Comparison of ENCODE assay signal across 8 cellular contexts in the genomic region with DNA sequence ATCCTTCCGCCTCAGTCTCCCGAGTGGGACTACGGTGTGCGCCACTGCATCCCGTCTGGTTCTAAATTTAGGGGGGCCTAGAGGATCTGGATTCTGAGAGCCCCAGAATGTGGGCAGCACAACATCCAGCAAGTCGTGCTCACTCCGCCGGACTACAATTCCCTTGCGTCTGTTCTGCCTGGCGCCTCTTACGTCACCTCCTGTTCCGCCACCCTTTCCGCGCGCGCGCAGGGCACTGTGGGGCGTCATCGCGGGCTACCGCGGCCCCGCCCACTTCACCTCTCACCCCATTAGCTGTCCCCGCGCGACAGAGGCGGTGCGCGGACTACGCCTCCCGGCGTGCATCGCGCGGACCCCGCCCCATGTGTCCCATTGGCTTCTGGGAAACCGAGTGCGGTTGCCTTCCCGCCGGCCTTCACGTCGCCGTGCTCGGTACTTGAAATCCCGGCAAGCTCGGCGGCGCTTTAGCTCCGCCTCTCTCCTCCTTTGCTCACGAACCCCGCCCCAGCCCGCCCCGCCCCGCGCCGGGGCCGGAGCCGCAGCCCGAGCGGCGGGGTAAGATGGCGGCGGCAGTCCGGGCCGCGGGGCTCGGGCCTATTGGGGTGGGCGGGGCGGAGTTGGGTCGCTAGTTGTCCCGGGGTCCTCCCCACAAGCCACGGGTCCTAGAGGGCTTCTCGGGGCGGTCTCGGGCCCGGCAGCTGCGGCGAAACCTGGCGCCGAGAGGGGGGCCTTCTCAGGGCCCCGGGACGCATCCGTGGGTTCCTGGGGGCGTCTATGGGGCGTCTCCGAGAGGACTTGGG. TPM values are rescaled to one million over a fixed set of nuclear protein-coding genes. Genes with fewer than 3 reads are reported as not detected.
DNase-seq lines count a peak whose midpoint lies in the region; ATAC-seq lines count a peak whose summit lies in the region.

A gene with protein sequence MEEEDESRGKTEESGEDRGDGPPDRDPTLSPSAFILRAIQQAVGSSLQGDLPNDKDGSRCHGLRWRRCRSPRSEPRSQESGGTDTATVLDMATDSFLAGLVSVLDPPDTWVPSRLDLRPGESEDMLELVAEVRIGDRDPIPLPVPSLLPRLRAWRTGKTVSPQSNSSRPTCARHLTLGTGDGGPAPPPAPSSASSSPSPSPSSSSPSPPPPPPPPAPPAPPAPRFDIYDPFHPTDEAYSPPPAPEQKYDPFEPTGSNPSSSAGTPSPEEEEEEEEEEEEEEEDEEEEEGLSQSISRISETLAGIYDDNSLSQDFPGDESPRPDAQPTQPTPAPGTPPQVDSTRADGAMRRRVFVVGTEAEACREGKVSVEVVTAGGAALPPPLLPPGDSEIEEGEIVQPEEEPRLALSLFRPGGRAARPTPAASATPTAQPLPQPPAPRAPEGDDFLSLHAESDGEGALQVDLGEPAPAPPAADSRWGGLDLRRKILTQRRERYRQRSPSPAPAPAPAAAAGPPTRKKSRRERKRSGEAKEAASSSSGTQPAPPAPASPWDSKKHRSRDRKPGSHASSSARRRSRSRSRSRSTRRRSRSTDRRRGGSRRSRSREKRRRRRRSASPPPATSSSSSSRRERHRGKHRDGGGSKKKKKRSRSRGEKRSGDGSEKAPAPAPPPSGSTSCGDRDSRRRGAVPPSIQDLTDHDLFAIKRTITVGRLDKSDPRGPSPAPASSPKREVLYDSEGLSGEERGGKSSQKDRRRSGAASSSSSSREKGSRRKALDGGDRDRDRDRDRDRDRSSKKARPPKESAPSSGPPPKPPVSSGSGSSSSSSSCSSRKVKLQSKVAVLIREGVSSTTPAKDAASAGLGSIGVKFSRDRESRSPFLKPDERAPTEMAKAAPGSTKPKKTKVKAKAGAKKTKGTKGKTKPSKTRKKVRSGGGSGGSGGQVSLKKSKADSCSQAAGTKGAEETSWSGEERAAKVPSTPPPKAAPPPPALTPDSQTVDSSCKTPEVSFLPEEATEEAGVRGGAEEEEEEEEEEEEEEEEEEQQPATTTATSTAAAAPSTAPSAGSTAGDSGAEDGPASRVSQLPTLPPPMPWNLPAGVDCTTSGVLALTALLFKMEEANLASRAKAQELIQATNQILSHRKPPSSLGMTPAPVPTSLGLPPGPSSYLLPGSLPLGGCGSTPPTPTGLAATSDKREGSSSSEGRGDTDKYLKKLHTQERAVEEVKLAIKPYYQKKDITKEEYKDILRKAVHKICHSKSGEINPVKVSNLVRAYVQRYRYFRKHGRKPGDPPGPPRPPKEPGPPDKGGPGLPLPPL (plus strand): TSS at position 522 of the 800 bp plus-strand sequence. CDS start 2,818 bp downstream, outside the sequence.

- no peaks in the 10 kb centered on the region for H3K9me3 Mint-ChIP-seq in activated naive CD8-positive, alpha-beta T cell (ENCODE audit: low read depth)

- peak within 1 kb of the TSS; percentile 87 for H3K4me3 ChIP-seq in GM08714 (ENCODE audit: low read length)

- peak within 1 kb of the TSS; percentile 97 for H3K4me3 Mint-ChIP-seq in activated naive CD8-positive, alpha-beta T cell

- ATAC-seq in HG02610 (IDR thresholded peaks at IDR 0.05; ENCODE audit: unreplicated experiment): peak; percentile 64

- peak; percentile 99 for DNase-seq in NCI-H1105 (lab: John Stamatoyannopoulos, UW)
- DNase-seq in SKM-1 treated with dmso at 0.1 percent for 144 hours (lab: John Stamatoyannopoulos, UW; ENCODE audit: unreplicated experiment): peak; percentile 89
- DNase-seq in glomerular endothelial cell (ENCODE audit: extremely low read depth, low read depth, low spot score): peak; percentile 82
- peak; percentile 99 for DNase-seq in occipital lobe (lab: John Stamatoyannopoulos, UW)

- peaks cover 50% of the 10 kb centered on the region for H3K4me1 Mint-ChIP-seq in activated naive CD8-positive, alpha-beta T cell (ENCODE audit: low read depth)

- no peaks in the 10 kb centered on the region for H3K27me3 Mint-ChIP-seq in activated naive CD8-positive, alpha-beta T cell

- H3K27ac ChIP-seq in temporal lobe (ENCODE audit: low read depth, low read length): peak within 1 kb of the TSS; percentile 96

- H3K36me3 Mint-ChIP-seq in activated naive CD8-positive, alpha-beta T cell: no peaks in the 10 kb centered on the region

- peak within 1 kb of the TSS; percentile 98 for H3K27ac Mint-ChIP-seq in activated naive CD8-positive, alpha-beta T cell

RNA-seq across cellular contexts. Expression of the gene that starts here (rescaled TPM):
- 47.0 and 68.6 TPM in 2 replicates for total RNA-seq in glomerular endothelial cell
- total RNA-seq in occipital lobe: 11.5 TPM
- 17.0 TPM for total RNA-seq in temporal lobe

Comparison
In these comparisons a context has a peak if more than half of its experiments do, and no peak if none do; other contexts are left out.
1. Peak in every context shown above with its lines: DNase-seq, ATAC-seq, H3K4me3 ChIP-seq and H3K27ac ChIP-seq.